1 cellular context compared by ENCODE assay signal in genomic region chr6:1139155-1139890, GRCh38.
TF ChIP-seq lines count a peak whose summit lies in the region.

No MANE protein-coding gene starts in this region.

TF ChIP-seq in HepG2, 621 proteins besides CTCF, POLR2A, EP300 and RAD21 (continued from another document):
- TF ChIP-seq, protein P1, sequence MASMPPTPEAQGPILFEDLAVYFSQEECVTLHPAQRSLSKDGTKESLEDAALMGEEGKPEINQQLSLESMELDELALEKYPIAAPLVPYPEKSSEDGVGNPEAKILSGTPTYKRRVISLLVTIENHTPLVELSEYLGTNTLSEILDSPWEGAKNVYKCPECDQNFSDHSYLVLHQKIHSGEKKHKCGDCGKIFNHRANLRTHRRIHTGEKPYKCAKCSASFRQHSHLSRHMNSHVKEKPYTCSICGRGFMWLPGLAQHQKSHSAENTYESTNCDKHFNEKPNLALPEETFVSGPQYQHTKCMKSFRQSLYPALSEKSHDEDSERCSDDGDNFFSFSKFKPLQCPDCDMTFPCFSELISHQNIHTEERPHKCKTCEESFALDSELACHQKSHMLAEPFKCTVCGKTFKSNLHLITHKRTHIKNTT (CRISPR knock-in tag; IDR thresholded peaks at IDR 0.05), result no peak
